ENCODE assay signal across 12 cellular contexts in genomic region chr1:206457408-206457807, GRCh38. TPM values are rescaled to one million over a fixed set of nuclear protein-coding genes. Genes with fewer than 3 reads are reported as not detected.
A peak's percentile ranks its signal among the peaks of the same experiment; 100 is the strongest.
DNase-seq lines count a peak whose midpoint lies in the region; ATAC-seq and TF ChIP-seq lines count a peak whose summit lies in the region.
"Had no signal": no experiment of that assay in that cellular context is flagged by ENCODE, and none has a peak within 500 bp of the region (broad histone marks: within the 10 kb centered on the region; RNA-seq: fewer than 3 reads in every experiment).

No MANE protein-coding gene starts in this region.

- 63% methylated on average over 2 of the region's 4 CpGs; no CpG with 5 or more reads in 1 of the 2 donors for WGBS in gastroesophageal sphincter (ENCODE audit: low coverage in 1 of 2), 2 donors
- 57 to 75% (median 67%) methylated on average over 4 of the region's 4 CpGs for WGBS in spleen, 5 donors
- 22 to 34% methylated on average over 4 of the region's 4 CpGs for WGBS in lower leg skin, 2 donors

- H3K9me3 Mint-ChIP-seq in activated naive CD4-positive, alpha-beta T cell treated with anti-CD3 and anti-CD28 coated beads, Interleukin-2, amount 10 ng/mL, durations not matched to agents 7 days and 5 days = no peaks in the 10 kb centered on the region
- H3K9me3 Mint-ChIP-seq in activated naive CD8-positive, alpha-beta T cell treated with anti-CD3 and anti-CD28 coated beads for 36 hours = no peaks in the 10 kb centered on the region

- no peak for TF ChIP-seq CTCF in gastroesophageal sphincter (IDR thresholded peaks at IDR 0.05)
- TF ChIP-seq CTCF in spleen (IDR thresholded peaks at IDR 0.05 in 8 of 11, conservative IDR thresholded peaks at IDR 0.05 in 3 of 11) = no peak
- no peak for TF ChIP-seq CTCF in lower leg skin (IDR thresholded peaks at IDR 0.05)

- H3K36me3 Mint-ChIP-seq in activated naive CD4-positive, alpha-beta T cell treated with anti-CD3 and anti-CD28 coated beads, Interleukin-2, amount 10 ng/mL, durations not matched to agents 7 days and 5 days = peaks cover 23% of the 10 kb centered on the region
- H3K36me3 Mint-ChIP-seq in activated naive CD8-positive, alpha-beta T cell treated with anti-CD3 and anti-CD28 coated beads for 36 hours = peaks cover 3% of the 10 kb centered on the region

- CTCF ChIA-PET in activated naive CD4-positive, alpha-beta T cell treated with anti-CD3 and anti-CD28 coated beads, Interleukin-2, amount 10 ng/mL, durations not matched to agents 7 days and 5 days (lab: Charles Lee) = interaction anchor here (1.1 to 3.0 kb wide), 2 partner anchors 13 to 22 kb away, joined by 3 to 12 read pairs; partner anchors contain the start of gene IKBKE

- no peaks in the 10 kb centered on the region for H3K27me3 ChIP-seq in gastroesophageal sphincter
- H3K27me3 ChIP-seq in spleen (replicated peaks in 1 of 7) = no peaks in the 10 kb centered on the region

- H3K36me3 ChIP-seq in gastroesophageal sphincter (peaks cover 0 to 55% of the 10 kb centered on the region in 2 donors), spleen (peaks cover 0 to 94% (median 41%) of the 10 kb centered on the region in 6 donors)

- no peak for TF ChIP-seq EP300 in gastroesophageal sphincter (IDR thresholded peaks at IDR 0.05)

- no peaks in the 10 kb centered on the region for H3K27me3 Mint-ChIP-seq in activated naive CD4-positive, alpha-beta T cell treated with anti-CD3 and anti-CD28 coated beads, Interleukin-2, amount 10 ng/mL, durations not matched to agents 7 days and 5 days
- H3K27me3 Mint-ChIP-seq in activated naive CD8-positive, alpha-beta T cell treated with anti-CD3 and anti-CD28 coated beads for 36 hours = no peaks in the 10 kb centered on the region

- H3K4me1 ChIP-seq in gastroesophageal sphincter (peaks cover 0 to 23% (median 12%) of the 10 kb centered on the region in 3 donors), spleen (peaks cover 0 to 35% (median 16%) of the 10 kb centered on the region in 6 donors)

- ATAC-seq in SK-N-SH treated with all-trans-retinoic acid at 6 μM for 48 hours = peak; percentile 1; the same call in 1 of the 3 replicates
- peak; percentile 40 for ATAC-seq in gastroesophageal sphincter

- H3K9me3 ChIP-seq in gastroesophageal sphincter (no peaks in the 10 kb centered on the region), spleen (no peaks in the 10 kb centered on the region)

- H3K4me3 ChIP-seq in gastroesophageal sphincter (no peak overlapping the region), spleen (no peak overlapping the region), lower leg skin (ENCODE audit: low read depth, poor library complexity, severe bottlenecking) (no peak overlapping the region)

- H3K27ac Mint-ChIP-seq in activated naive CD4-positive, alpha-beta T cell treated with anti-CD3 and anti-CD28 coated beads, Interleukin-2, amount 10 ng/mL, durations not matched to agents 7 days and 5 days = peak overlapping the region; percentile 6
- H3K27ac Mint-ChIP-seq in activated naive CD8-positive, alpha-beta T cell treated with anti-CD3 and anti-CD28 coated beads for 36 hours = no peak overlapping the region

- DNase-seq in activated naive CD4-positive, alpha-beta T cell treated with anti-CD3 and anti-CD28 coated beads, Interleukin-2, amount 10 ng/mL, durations not matched to agents 7 days and 5 days = no peak
- no peak for DNase-seq in activated naive CD4-positive, alpha-beta T cell treated with Interleukin-2 at 50 U/mL for 16 hours
- no peak for DNase-seq in spleen
- no peak for DNase-seq in NCI-H345 treated with DMSO at 0.1 percent for 48 hours (lab: John Stamatoyannopoulos, UW; ENCODE audit: unreplicated experiment)
- no peak for DNase-seq in lower leg skin (ENCODE audit: low spot score in 2 of 2)
- no peak for DNase-seq in activated naive CD8-positive, alpha-beta T cell treated with anti-CD3 and anti-CD28 coated beads for 36 hours
- DNase-seq: ACHN, cerebellar nuclear complex, NCI-H1105 treated with DMSO at 0.1 percent for 48 hours, NCI-H446 treated with DMSO at 0.1 percent for 48 hours had no signal

- intact Hi-C loops in spleen (cut with DNase I; ENCODE audit: low total_unique reads) (no loop called here), lower leg skin (cut with DNase I; ENCODE audit: low total_unique reads) (no loop called here)

- no peak overlapping the region for H3K4me3 Mint-ChIP-seq in activated naive CD4-positive, alpha-beta T cell treated with anti-CD3 and anti-CD28 coated beads, Interleukin-2, amount 10 ng/mL, durations not matched to agents 7 days and 5 days
- H3K4me3 Mint-ChIP-seq in activated naive CD8-positive, alpha-beta T cell treated with anti-CD3 and anti-CD28 coated beads for 36 hours = no peak overlapping the region

- no peak for TF ChIP-seq POLR2A in gastroesophageal sphincter (IDR thresholded peaks at IDR 0.05)
- no peak for TF ChIP-seq POLR2A in spleen (IDR thresholded peaks at IDR 0.05)
- TF ChIP-seq POLR2A in lower leg skin (IDR thresholded peaks at IDR 0.05) = no peak

- H3K4me1 Mint-ChIP-seq in activated naive CD4-positive, alpha-beta T cell treated with anti-CD3 and anti-CD28 coated beads, Interleukin-2, amount 10 ng/mL, durations not matched to agents 7 days and 5 days = peaks cover 15% of the 10 kb centered on the region
- H3K4me1 Mint-ChIP-seq in activated naive CD8-positive, alpha-beta T cell treated with anti-CD3 and anti-CD28 coated beads for 36 hours = peaks cover 5% of the 10 kb centered on the region

- peak overlapping the region in 1 of 4 donors; percentile 9 for H3K27ac ChIP-seq in gastroesophageal sphincter
- H3K27ac ChIP-seq in spleen = peak overlapping the region in 6 of 8 donors; percentile 23 to 74 (median 56)

TF ChIP-seq in SK-N-SH treated with all-trans-retinoic acid at 6 μM for 48 hours, 23 proteins besides CTCF, POLR2A, EP300 and RAD21 (continues in another document):
- TF ChIP-seq TSHZ2 (CRISPR knock-in tag; IDR thresholded peaks at IDR 0.05) = no peak
- TF ChIP-seq ZC3H10 (CRISPR knock-in tag; IDR thresholded peaks at IDR 0.05) = no peak
- no peak for TF ChIP-seq ZNF70 (CRISPR knock-in tag; IDR thresholded peaks at IDR 0.05)
- TF ChIP-seq TOX (CRISPR knock-in tag; IDR thresholded peaks at IDR 0.05; ENCODE audit: borderline replicate concordance) = no peak
- no peak for TF ChIP-seq ESRRG (CRISPR knock-in tag; IDR thresholded peaks at IDR 0.05)
- TF ChIP-seq CSDC2 (CRISPR knock-in tag; IDR thresholded peaks at IDR 0.05) = no peak
- TF ChIP-seq, protein P1, sequence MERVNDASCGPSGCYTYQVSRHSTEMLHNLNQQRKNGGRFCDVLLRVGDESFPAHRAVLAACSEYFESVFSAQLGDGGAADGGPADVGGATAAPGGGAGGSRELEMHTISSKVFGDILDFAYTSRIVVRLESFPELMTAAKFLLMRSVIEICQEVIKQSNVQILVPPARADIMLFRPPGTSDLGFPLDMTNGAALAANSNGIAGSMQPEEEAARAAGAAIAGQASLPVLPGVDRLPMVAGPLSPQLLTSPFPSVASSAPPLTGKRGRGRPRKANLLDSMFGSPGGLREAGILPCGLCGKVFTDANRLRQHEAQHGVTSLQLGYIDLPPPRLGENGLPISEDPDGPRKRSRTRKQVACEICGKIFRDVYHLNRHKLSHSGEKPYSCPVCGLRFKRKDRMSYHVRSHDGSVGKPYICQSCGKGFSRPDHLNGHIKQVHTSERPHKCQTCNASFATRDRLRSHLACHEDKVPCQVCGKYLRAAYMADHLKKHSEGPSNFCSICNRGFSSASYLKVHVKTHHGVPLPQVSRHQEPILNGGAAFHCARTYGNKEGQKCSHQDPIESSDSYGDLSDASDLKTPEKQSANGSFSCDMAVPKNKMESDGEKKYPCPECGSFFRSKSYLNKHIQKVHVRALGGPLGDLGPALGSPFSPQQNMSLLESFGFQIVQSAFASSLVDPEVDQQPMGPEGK (CRISPR knock-in tag; IDR thresholded peaks at IDR 0.05; ENCODE audit: borderline replicate concordance) = no peak
- no peak for TF ChIP-seq ZFP30 (CRISPR knock-in tag; IDR thresholded peaks at IDR 0.05)

RNA-seq across cellular contexts. Expression of gene IKBKE, which starts 12.9 kb away (rescaled TPM):
- total RNA-seq in gastroesophageal sphincter (1 to 10 TPM; 2.2 to 3.9 (median 2.7) TPM), spleen (10 to 100 TPM; 20.1 to 37.3 (median 35.1) TPM), lower leg skin (10 to 100 TPM in 3 of 4 donors, 1 to 10 TPM in 1; 6.1 to 21.4 (median 12.2) TPM)
- polyA plus RNA-seq in spleen = 10 to 100 TPM; 11.3 to 23.2 (median 17.0) TPM
- total RNA-seq in activated naive CD8-positive, alpha-beta T cell treated with anti-CD3 and anti-CD28 coated beads for 36 hours = 10 to 100 TPM; 18.7 to 19.8 TPM

RNA-seq across cellular contexts. Expression of gene RASSF5, which starts 49.9 kb away (rescaled TPM):
- total RNA-seq in gastroesophageal sphincter = 10 to 100 TPM in 2 of 4 donors, 1 to 10 TPM in 2; 6.2 to 23.3 (median 8.5) TPM
- total RNA-seq in spleen = 100 to 1,000 TPM; 121 to 168 (median 131) TPM
- polyA plus RNA-seq in spleen = 10 to 100 TPM; 32.2 to 39.5 (median 35.8) TPM
- 100 to 1,000 TPM in 1 of 4 donors, 10 to 100 TPM in 3; 81.3 to 102 (median 86.1) TPM for total RNA-seq in lower leg skin
- total RNA-seq in activated naive CD8-positive, alpha-beta T cell treated with anti-CD3 and anti-CD28 coated beads for 36 hours = 100 to 1,000 TPM; 223 to 226 TPM
